ENCODE assay signal across 8 cellular contexts in the genomic region with DNA sequence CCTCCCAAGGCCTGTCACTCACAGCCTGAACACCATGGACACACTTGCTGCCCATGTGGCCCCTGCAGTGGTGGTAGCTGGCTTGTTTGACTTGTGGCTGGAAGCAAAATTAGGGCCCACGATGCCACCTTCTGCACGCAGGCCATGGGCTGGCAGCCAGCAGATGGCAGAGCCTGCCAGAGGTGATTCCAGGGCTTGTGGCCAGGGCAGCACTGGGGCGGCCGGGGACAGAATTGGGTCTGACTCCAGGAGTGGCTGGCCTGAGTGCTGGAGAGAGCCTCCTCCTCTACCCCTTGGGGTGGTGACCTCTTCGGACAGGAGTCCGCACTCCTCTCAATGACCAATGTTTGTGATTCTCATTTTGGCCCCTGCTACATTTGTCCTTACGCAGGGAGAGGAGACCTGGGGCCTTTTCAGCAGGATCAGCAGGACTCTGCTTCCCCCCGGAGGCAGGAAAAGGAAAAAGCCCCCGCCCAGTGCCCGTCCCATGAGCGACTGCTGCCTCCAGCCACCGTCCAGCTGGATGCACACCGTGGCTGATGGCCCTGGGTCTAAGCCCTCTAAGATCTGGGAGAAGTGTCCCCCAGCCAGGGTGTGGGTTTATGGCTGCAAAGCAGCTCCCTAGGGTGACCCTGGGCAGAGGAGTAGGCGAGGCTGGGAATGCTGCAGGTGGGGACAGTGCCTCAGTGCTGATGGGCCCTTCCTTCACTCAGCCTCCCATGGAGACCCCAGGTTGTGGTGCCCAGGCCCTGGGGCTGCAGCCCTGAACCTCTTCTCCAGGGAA. TPM values are rescaled to one million over a fixed set of nuclear protein-coding genes. Genes with fewer than 3 reads are reported as not detected.
DNase-seq lines count a peak whose midpoint lies in the region; ATAC-seq, FAIRE-seq and TF ChIP-seq lines count a peak whose summit lies in the region.

No MANE protein-coding gene starts in this region.

- ATAC-seq in left lung: peak; percentile 36
- no peak for ATAC-seq in GM18909 (IDR thresholded peaks at IDR 0.05; ENCODE audit: poor library complexity, unreplicated experiment)

- no peak for FAIRE-seq in GM19239 (lab: Jason Lieb, UNC)

- TF ChIP-seq CTCF in BJ (IDR thresholded peaks at IDR 0.05; ENCODE audit: insufficient read depth, low read depth, low read length) (peak; percentile 73), Peyer's patch (IDR thresholded peaks at IDR 0.05) (peak in 5 of 6 experiments; percentile 19 to 65 (median 56)), choroid plexus epithelial cell (conservative IDR thresholded peaks at IDR 0.05; ENCODE audit: low read depth, low read length) (peak; percentile 76), left lung (IDR thresholded peaks at IDR 0.05) (peak; percentile 47 to 58)

- POLR2A ChIA-PET in BJ (lab: Charles Lee): no interaction called here

- H3K27ac ChIP-seq in Peyer's patch (peak overlapping the region; percentile 2 to 59 (median 44)), left lung (peak overlapping the region; percentile 45 to 47)

- peaks cover 9 to 51% (median 41%) of the 10 kb centered on the region in 4 donors for H3K4me1 ChIP-seq in Peyer's patch
- peaks cover 50 to 99% of the 10 kb centered on the region in 2 donors for H3K4me1 ChIP-seq in left lung

- TF ChIP-seq POLR2A in GM19099 (IDR thresholded peaks at IDR 0.05; ENCODE audit: extremely low read depth, insufficient read length, low read depth) (peak; percentile 20), Peyer's patch (IDR thresholded peaks at IDR 0.05) (no peak)

- intact Hi-C loops in left lung (cut with DNase I): no loop called here

- H3K4me3 ChIP-seq in BJ (ENCODE audit: low read depth, low read length) (no peak overlapping the region), Peyer's patch (no peak overlapping the region), choroid plexus epithelial cell (ENCODE audit: low read depth, low read length) (no peak overlapping the region), left lung (no peak overlapping the region)

- no peaks in the 10 kb centered on the region for H3K9me3 ChIP-seq in Peyer's patch
- no peaks in the 10 kb centered on the region for H3K9me3 ChIP-seq in left lung

- H3K36me3 ChIP-seq in BJ (ENCODE audit: control insufficient read depth, insufficient read depth, low read length) (no peaks in the 10 kb centered on the region), Peyer's patch (peaks cover 0 to 3% (median 0%) of the 10 kb centered on the region in 3 donors), left lung (no peaks in the 10 kb centered on the region)

- no peak for DNase-seq in BJ (ENCODE audit: low read depth)
- DNase-seq in Peyer's patch: peak in 2 of 3 donors; percentile 78 to 79
- DNase-seq in choroid plexus epithelial cell (ENCODE audit: low read depth): peak; percentile 81
- peak in 1 of 2 donors; percentile 72 for DNase-seq in left lung
- peak; percentile 85 for DNase-seq in superior temporal gyrus (ENCODE audit: extremely low spot score)
- DNase-seq in GM19239 (ENCODE audit: insufficient read length, low spot score): no peak

- CTCF ChIA-PET in BJ (lab: Yijun Ruan, JAX): interaction anchor here (0.6 to 2.1 kb wide), 12 partner anchors 9 to 285 kb away, joined by 3 to 9 read pairs (median 4); partner anchors contain the start of gene DDIT4

- H3K27me3 ChIP-seq in BJ (ENCODE audit: control insufficient read depth, insufficient read depth, low read length) (no peaks in the 10 kb centered on the region), Peyer's patch (no peaks in the 10 kb centered on the region), left lung (no peaks in the 10 kb centered on the region)

RNA-seq across cellular contexts. Expression of gene DNAJB12, which starts 26.5 kb away (rescaled TPM):
- 26.4 and 38.8 TPM in 2 replicates for polyA plus RNA-seq in BJ (2011; rRNA removed)
- 25.6 and 25.9 TPM in 2 replicates for polyA minus RNA-seq in BJ (2011; rRNA and poly(A)+ RNA removed)
- total RNA-seq in Peyer's patch (10 to 100 TPM; 33.0 to 54.1 (median 47.2) TPM), left lung (10 to 100 TPM; 30.9 to 38.9 TPM)

RNA-seq across cellular contexts. Expression of gene DDIT4, which starts 54.5 kb away (rescaled TPM):
- polyA plus RNA-seq in BJ (2011; rRNA removed): 152 and 174 TPM in 2 replicates
- 160 and 201 TPM in 2 replicates for polyA minus RNA-seq in BJ (2011; rRNA and poly(A)+ RNA removed)
- 100 to 1,000 TPM in 3 of 4 donors, 10 to 100 TPM in 1; 80.6 to 275 (median 123) TPM for total RNA-seq in Peyer's patch
- total RNA-seq in left lung: 10 to 100 TPM; 40.7 to 73.8 TPM

Comparison
In these comparisons a context has a peak if more than half of its experiments do, and no peak if none do; other contexts are left out.
1. DNase-seq: peak in Peyer's patch (2 of 3), choroid plexus epithelial cell (single experiment) and superior temporal gyrus (single experiment); none in BJ (single experiment) and GM19239 (single experiment).
2. Peak in every context shown above with its lines, with median percentiles within 50 percentile points of each other: CTCF ChIP-seq.